In genomic region chr6:153059311-153059710, GRCh38 we compare ENCODE assay signal across 14 cellular contexts.
"Had no signal": no experiment of that assay in that cellular context is flagged by ENCODE, and none has a peak within 500 bp of the region (broad histone marks: within the 10 kb centered on the region; RNA-seq: fewer than 3 reads in every experiment).

No MANE protein-coding gene starts in this region.

- H3K4me3 Mint-ChIP-seq: activated T-helper 1 cell treated with anti-CD3 and anti-CD28 coated beads, Interleukin-12 subunit alpha, Interleukin-12 subunit beta, Interleukin-2, Interleukin-4 antibody, amounts not matched to agents 30 ng/mL and 10 ng/mL and 1 ng/mL, durations not matched to agents 14 hours and 24 hours and 36 hours; naive B cell; stimulated activated naive B cell treated with anti-CD40 and anti-IgM and Interleukin-4, amounts not matched to agents 10 μg/mL and 1 μg/mL and 100 μg/mL, for 72 hours had no signal

- H3K36me3 ChIP-seq: gastrocnemius medialis, heart right ventricle, pancreas, tibial artery had no signal

- H3K9me3 Mint-ChIP-seq: activated T-helper 1 cell treated with anti-CD3 and anti-CD28 coated beads, Interleukin-12 subunit alpha, Interleukin-12 subunit beta, Interleukin-2, Interleukin-4 antibody, amounts not matched to agents 30 ng/mL and 10 ng/mL and 1 ng/mL, durations not matched to agents 14 hours and 24 hours and 36 hours had no signal

- DNase-seq: activated CD4-positive, CD25-positive, alpha-beta regulatory T cell treated with anti-CD3 and anti-CD28 coated beads, Interleukin-2, amount 50 U/mL, for 72 hours; activated naive CD4-positive, alpha-beta T cell; anterior cingulate cortex; effector CD8-positive, alpha-beta T cell; gastrocnemius medialis; heart right ventricle; islet precursor cell; mammary epithelial cell; naive B cell; pancreas; stimulated activated naive B cell treated with anti-CD40 and anti-IgM and Interleukin-4, amounts not matched to agents 10 μg/mL and 1 μg/mL and 100 μg/mL, for 72 hours; tibial artery had no signal

- H3K4me1 ChIP-seq: gastrocnemius medialis, heart right ventricle, tibial artery had no signal

- H3K36me3 Mint-ChIP-seq: stimulated activated naive B cell treated with anti-CD40 and anti-IgM and Interleukin-4, amounts not matched to agents 10 μg/mL and 1 μg/mL and 100 μg/mL, for 72 hours had no signal

- H3K27ac Mint-ChIP-seq: activated T-helper 1 cell treated with anti-CD3 and anti-CD28 coated beads, Interleukin-12 subunit alpha, Interleukin-12 subunit beta, Interleukin-2, Interleukin-4 antibody, amounts not matched to agents 30 ng/mL and 10 ng/mL and 1 ng/mL, durations not matched to agents 14 hours and 24 hours and 36 hours; stimulated activated naive B cell treated with anti-CD40 and anti-IgM and Interleukin-4, amounts not matched to agents 10 μg/mL and 1 μg/mL and 100 μg/mL, for 72 hours had no signal

- H3K4me1 Mint-ChIP-seq: naive B cell; stimulated activated naive B cell treated with anti-CD40 and anti-IgM and Interleukin-4, amounts not matched to agents 10 μg/mL and 1 μg/mL and 100 μg/mL, for 72 hours had no signal

- FAIRE-seq: pancreas had no signal

- H3K27ac ChIP-seq: gastrocnemius medialis, heart right ventricle, pancreas, tibial artery had no signal

- H3K4me3 ChIP-seq: gastrocnemius medialis, heart right ventricle, pancreas, tibial artery had no signal

- H3K9me3 ChIP-seq: gastrocnemius medialis, pancreas had no signal

- ATAC-seq: gastrocnemius medialis; left lobe of liver; stimulated activated naive B cell treated with anti-CD40 and anti-IgM and Interleukin-4, amounts not matched to agents 10 μg/mL and 1 μg/mL and 100 μg/mL, for 72 hours had no signal

- H3K27me3 ChIP-seq: gastrocnemius medialis, heart right ventricle, pancreas, tibial artery had no signal
